ENCODE assay signal across 3 cellular contexts in genomic region chr20:44394520-44395182, GRCh38.
A peak's percentile ranks its signal among the peaks of the same experiment; 100 is the strongest.
TF ChIP-seq lines count a peak whose summit lies in the region.

No MANE protein-coding gene starts in this region.

TF ChIP-seq in A549, 52 proteins besides CTCF, POLR2A, EP300 and RAD21 (continued from another document):
- TF ChIP-seq FOSL2 (IDR thresholded peaks at IDR 0.05): no peak
- TF ChIP-seq FOSL2 (CRISPR knock-in tag; IDR thresholded peaks at IDR 0.05): peak; percentile 16; the same call in 1 of the 2 replicates
- TF ChIP-seq HDAC2 (IDR thresholded peaks at IDR 0.05): no peak
- TF ChIP-seq HOXB13 (CRISPR knock-in tag; IDR thresholded peaks at IDR 0.05; ENCODE audit: low read depth): no peak; the same call in 1 of the 2 replicates
- TF ChIP-seq, protein P1, sequence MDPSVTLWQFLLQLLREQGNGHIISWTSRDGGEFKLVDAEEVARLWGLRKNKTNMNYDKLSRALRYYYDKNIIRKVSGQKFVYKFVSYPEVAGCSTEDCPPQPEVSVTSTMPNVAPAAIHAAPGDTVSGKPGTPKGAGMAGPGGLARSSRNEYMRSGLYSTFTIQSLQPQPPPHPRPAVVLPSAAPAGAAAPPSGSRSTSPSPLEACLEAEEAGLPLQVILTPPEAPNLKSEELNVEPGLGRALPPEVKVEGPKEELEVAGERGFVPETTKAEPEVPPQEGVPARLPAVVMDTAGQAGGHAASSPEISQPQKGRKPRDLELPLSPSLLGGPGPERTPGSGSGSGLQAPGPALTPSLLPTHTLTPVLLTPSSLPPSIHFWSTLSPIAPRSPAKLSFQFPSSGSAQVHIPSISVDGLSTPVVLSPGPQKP (IDR thresholded peaks at IDR 0.05; ENCODE audit: low read depth, low read length): no peak
- TF ChIP-seq MYC (IDR thresholded peaks at IDR 0.05; ENCODE audit: borderline replicate concordance, low read length): no peak
- no peak for TF ChIP-seq CBX2 (IDR thresholded peaks at IDR 0.05; ENCODE audit: borderline replicate concordance, low read depth)
- no peak for TF ChIP-seq RCOR1 (IDR thresholded peaks at IDR 0.05; ENCODE audit: low read depth, low read length)
- TF ChIP-seq E2F6 (IDR thresholded peaks at IDR 0.05; ENCODE audit: borderline replicate concordance, low read depth): no peak
TF ChIP-seq in A549: peak in this region for 7.

TF ChIP-seq in K562, 482 proteins besides CTCF, POLR2A, EP300 and RAD21 (continued from another document and continues in another):
- TF ChIP-seq ZNF134 (CRISPR knock-in tag; conservative IDR thresholded peaks at IDR 0.05) (peak; percentile 50; the same call in 1 of the 2 replicates), XRCC3 (IDR thresholded peaks at IDR 0.05) (no peak), MEIS2 (IDR thresholded peaks at IDR 0.05; ENCODE audit: partially characterized antibody) (peak; percentile 18), CTBP1 (IDR thresholded peaks at IDR 0.05; ENCODE audit: borderline replicate concordance) (peak; percentile 49; the same call in 1 of the 2 replicates), NR2C1 (IDR thresholded peaks at IDR 0.05) (no peak), NR2C1 (tag; IDR thresholded peaks at IDR 0.05) (no peak), ZNF644 (tag; IDR thresholded peaks at IDR 0.05; ENCODE audit: low read depth) (no peak), SMAD4 (CRISPR knock-in tag; conservative IDR thresholded peaks at IDR 0.05) (0 out of 2 replicates have a peak, but pooled peaks have one; percentile 35), ZNF589 (CRISPR knock-in tag; IDR thresholded peaks at IDR 0.05; ENCODE audit: low read depth) (peak; percentile 55; the same call in 1 of the 2 replicates), RBM25 (IDR thresholded peaks at IDR 0.05; ENCODE audit: low read depth, low read length, severe bottlenecking) (no peak), CCAR2 (IDR thresholded peaks at IDR 0.05; ENCODE audit: low read depth, low read length) (no peak), MTA3 (IDR thresholded peaks at IDR 0.05; ENCODE audit: borderline replicate concordance) (no peak), TGIF2 (CRISPR knock-in tag; IDR thresholded peaks at IDR 0.05) (no peak), FOXJ3 (CRISPR knock-in tag; IDR thresholded peaks at IDR 0.05) (no peak), TEAD1 (CRISPR knock-in tag; IDR thresholded peaks at IDR 0.05) (peak in 1 of 2 experiments; percentile 67; a peak in 1 of 4 replicates), GATA2 (CRISPR knock-in tag; IDR thresholded peaks at IDR 0.05) (peak; percentile 56; the same call in 1 of the 2 replicates), TAF9B (IDR thresholded peaks at IDR 0.05; ENCODE audit: partially characterized antibody) (no peak), GTF2E2 (tag; IDR thresholded peaks at IDR 0.05) (no peak), KAT2B (IDR thresholded peaks at IDR 0.05; ENCODE audit: low read depth, low read length) (no peak), DLX4 (CRISPR knock-in tag; IDR thresholded peaks at IDR 0.05) (no peak)
- TF ChIP-seq, protein P2, sequence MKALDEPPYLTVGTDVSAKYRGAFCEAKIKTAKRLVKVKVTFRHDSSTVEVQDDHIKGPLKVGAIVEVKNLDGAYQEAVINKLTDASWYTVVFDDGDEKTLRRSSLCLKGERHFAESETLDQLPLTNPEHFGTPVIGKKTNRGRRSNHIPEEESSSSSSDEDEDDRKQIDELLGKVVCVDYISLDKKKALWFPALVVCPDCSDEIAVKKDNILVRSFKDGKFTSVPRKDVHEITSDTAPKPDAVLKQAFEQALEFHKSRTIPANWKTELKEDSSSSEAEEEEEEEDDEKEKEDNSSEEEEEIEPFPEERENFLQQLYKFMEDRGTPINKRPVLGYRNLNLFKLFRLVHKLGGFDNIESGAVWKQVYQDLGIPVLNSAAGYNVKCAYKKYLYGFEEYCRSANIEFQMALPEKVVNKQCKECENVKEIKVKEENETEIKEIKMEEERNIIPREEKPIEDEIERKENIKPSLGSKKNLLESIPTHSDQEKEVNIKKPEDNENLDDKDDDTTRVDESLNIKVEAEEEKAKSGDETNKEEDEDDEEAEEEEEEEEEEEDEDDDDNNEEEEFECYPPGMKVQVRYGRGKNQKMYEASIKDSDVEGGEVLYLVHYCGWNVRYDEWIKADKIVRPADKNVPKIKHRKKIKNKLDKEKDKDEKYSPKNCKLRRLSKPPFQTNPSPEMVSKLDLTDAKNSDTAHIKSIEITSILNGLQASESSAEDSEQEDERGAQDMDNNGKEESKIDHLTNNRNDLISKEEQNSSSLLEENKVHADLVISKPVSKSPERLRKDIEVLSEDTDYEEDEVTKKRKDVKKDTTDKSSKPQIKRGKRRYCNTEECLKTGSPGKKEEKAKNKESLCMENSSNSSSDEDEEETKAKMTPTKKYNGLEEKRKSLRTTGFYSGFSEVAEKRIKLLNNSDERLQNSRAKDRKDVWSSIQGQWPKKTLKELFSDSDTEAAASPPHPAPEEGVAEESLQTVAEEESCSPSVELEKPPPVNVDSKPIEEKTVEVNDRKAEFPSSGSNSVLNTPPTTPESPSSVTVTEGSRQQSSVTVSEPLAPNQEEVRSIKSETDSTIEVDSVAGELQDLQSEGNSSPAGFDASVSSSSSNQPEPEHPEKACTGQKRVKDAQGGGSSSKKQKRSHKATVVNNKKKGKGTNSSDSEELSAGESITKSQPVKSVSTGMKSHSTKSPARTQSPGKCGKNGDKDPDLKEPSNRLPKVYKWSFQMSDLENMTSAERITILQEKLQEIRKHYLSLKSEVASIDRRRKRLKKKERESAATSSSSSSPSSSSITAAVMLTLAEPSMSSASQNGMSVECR (CRISPR knock-in tag; IDR thresholded peaks at IDR 0.05): no peak

TF ChIP-seq in HepG2, 621 proteins besides CTCF, POLR2A, EP300 and RAD21 (continued from another document and continues in another):
- TF ChIP-seq, protein P3, sequence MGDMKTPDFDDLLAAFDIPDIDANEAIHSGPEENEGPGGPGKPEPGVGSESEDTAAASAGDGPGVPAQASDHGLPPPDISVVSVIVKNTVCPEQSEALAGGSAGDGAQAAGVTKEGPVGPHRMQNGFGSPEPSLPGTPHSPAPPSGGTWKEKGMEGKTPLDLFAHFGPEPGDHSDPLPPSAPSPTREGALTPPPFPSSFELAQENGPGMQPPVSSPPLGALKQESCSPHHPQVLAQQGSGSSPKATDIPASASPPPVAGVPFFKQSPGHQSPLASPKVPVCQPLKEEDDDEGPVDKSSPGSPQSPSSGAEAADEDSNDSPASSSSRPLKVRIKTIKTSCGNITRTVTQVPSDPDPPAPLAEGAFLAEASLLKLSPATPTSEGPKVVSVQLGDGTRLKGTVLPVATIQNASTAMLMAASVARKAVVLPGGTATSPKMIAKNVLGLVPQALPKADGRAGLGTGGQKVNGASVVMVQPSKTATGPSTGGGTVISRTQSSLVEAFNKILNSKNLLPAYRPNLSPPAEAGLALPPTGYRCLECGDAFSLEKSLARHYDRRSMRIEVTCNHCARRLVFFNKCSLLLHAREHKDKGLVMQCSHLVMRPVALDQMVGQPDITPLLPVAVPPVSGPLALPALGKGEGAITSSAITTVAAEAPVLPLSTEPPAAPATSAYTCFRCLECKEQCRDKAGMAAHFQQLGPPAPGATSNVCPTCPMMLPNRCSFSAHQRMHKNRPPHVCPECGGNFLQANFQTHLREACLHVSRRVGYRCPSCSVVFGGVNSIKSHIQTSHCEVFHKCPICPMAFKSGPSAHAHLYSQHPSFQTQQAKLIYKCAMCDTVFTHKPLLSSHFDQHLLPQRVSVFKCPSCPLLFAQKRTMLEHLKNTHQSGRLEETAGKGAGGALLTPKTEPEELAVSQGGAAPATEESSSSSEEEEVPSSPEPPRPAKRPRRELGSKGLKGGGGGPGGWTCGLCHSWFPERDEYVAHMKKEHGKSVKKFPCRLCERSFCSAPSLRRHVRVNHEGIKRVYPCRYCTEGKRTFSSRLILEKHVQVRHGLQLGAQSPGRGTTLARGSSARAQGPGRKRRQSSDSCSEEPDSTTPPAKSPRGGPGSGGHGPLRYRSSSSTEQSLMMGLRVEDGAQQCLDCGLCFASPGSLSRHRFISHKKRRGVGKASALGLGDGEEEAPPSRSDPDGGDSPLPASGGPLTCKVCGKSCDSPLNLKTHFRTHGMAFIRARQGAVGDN (CRISPR knock-in tag; IDR thresholded peaks at IDR 0.05): peak; percentile 96
- TF ChIP-seq NFKB2 (CRISPR knock-in tag; IDR thresholded peaks at IDR 0.05; ENCODE audit: borderline replicate concordance) (peak; percentile 82; the same call in 1 of the 2 replicates), ZNF530 (CRISPR knock-in tag; IDR thresholded peaks at IDR 0.05; ENCODE audit: low read depth) (peak; percentile 65; the same call in 1 of the 2 replicates), XRCC5 (optimal IDR thresholded peaks at IDR 0.05; ENCODE audit: low read length) (peak; percentile 98), NFYB (CRISPR knock-in tag; IDR thresholded peaks at IDR 0.05) (peak; percentile 51), HOXD1 (CRISPR knock-in tag; IDR thresholded peaks at IDR 0.05) (peak; percentile 99), CHD2 (IDR thresholded peaks at IDR 0.05; ENCODE audit: low read depth, low read length) (no peak), CBX2 (IDR thresholded peaks at IDR 0.05; ENCODE audit: low read depth, low read length) (no peak), CBX2 (CRISPR knock-in tag; IDR thresholded peaks at IDR 0.05; ENCODE audit: low read depth) (no peak; the same call in 1 of the 2 replicates), ZNF543 (CRISPR knock-in tag; IDR thresholded peaks at IDR 0.05) (peak; percentile 93), FOXP4 (CRISPR knock-in tag; IDR thresholded peaks at IDR 0.05) (peak; percentile 99), SMARCC2 (IDR thresholded peaks at IDR 0.05) (no peak), NKX3-1 (CRISPR knock-in tag; IDR thresholded peaks at IDR 0.05) (peak; percentile 99), CREM (IDR thresholded peaks at IDR 0.05) (peak; percentile 98), CREM (CRISPR knock-in tag; IDR thresholded peaks at IDR 0.05) (no peak), ZNF83 (CRISPR knock-in tag; IDR thresholded peaks at IDR 0.05; ENCODE audit: borderline replicate concordance) (peak; percentile 56; the same call in 1 of the 2 replicates), ZNF549 (CRISPR knock-in tag; IDR thresholded peaks at IDR 0.05) (peak; percentile 82; the same call in 1 of the 2 replicates), RBM22 (optimal IDR thresholded peaks at IDR 0.05; ENCODE audit: low read length) (peak; percentile 81), ZNF776 (CRISPR knock-in tag; IDR thresholded peaks at IDR 0.05) (no peak; the same call in 1 of the 2 replicates), ZNF589 (CRISPR knock-in tag; conservative IDR thresholded peaks at IDR 0.05) (peak; percentile 54), PPARG (CRISPR knock-in tag; conservative IDR thresholded peaks at IDR 0.05) (peak; percentile 96), ZNF292 (CRISPR knock-in tag; IDR thresholded peaks at IDR 0.05; ENCODE audit: borderline replicate concordance, low read depth) (peak; percentile 99; the same call in 1 of the 2 replicates), ZNF556 (CRISPR knock-in tag; IDR thresholded peaks at IDR 0.05; ENCODE audit: borderline replicate concordance) (peak; percentile 98), HOXA5 (CRISPR knock-in tag; IDR thresholded peaks at IDR 0.05) (peak; percentile 97), PCBP2 (optimal IDR thresholded peaks at IDR 0.05; ENCODE audit: low read depth, low read length, poor library complexity, severe bottlenecking) (peak; percentile 55), PCBP1 (IDR thresholded peaks at IDR 0.05; ENCODE audit: borderline replicate concordance, low read depth, low read length) (no peak), ZNF331 (CRISPR knock-in tag; IDR thresholded peaks at IDR 0.05) (peak; percentile 98), TSC22D2 (CRISPR knock-in tag; IDR thresholded peaks at IDR 0.05; ENCODE audit: borderline replicate concordance) (peak; percentile 81; the same call in 1 of the 2 replicates)
- TF ChIP-seq, protein P4, sequence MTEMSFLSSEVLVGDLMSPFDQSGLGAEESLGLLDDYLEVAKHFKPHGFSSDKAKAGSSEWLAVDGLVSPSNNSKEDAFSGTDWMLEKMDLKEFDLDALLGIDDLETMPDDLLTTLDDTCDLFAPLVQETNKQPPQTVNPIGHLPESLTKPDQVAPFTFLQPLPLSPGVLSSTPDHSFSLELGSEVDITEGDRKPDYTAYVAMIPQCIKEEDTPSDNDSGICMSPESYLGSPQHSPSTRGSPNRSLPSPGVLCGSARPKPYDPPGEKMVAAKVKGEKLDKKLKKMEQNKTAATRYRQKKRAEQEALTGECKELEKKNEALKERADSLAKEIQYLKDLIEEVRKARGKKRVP (CRISPR knock-in tag; IDR thresholded peaks at IDR 0.05): peak in 1 of 2 experiments; percentile 93; a peak in 2 of 4 replicates
- TF ChIP-seq, protein P5, sequence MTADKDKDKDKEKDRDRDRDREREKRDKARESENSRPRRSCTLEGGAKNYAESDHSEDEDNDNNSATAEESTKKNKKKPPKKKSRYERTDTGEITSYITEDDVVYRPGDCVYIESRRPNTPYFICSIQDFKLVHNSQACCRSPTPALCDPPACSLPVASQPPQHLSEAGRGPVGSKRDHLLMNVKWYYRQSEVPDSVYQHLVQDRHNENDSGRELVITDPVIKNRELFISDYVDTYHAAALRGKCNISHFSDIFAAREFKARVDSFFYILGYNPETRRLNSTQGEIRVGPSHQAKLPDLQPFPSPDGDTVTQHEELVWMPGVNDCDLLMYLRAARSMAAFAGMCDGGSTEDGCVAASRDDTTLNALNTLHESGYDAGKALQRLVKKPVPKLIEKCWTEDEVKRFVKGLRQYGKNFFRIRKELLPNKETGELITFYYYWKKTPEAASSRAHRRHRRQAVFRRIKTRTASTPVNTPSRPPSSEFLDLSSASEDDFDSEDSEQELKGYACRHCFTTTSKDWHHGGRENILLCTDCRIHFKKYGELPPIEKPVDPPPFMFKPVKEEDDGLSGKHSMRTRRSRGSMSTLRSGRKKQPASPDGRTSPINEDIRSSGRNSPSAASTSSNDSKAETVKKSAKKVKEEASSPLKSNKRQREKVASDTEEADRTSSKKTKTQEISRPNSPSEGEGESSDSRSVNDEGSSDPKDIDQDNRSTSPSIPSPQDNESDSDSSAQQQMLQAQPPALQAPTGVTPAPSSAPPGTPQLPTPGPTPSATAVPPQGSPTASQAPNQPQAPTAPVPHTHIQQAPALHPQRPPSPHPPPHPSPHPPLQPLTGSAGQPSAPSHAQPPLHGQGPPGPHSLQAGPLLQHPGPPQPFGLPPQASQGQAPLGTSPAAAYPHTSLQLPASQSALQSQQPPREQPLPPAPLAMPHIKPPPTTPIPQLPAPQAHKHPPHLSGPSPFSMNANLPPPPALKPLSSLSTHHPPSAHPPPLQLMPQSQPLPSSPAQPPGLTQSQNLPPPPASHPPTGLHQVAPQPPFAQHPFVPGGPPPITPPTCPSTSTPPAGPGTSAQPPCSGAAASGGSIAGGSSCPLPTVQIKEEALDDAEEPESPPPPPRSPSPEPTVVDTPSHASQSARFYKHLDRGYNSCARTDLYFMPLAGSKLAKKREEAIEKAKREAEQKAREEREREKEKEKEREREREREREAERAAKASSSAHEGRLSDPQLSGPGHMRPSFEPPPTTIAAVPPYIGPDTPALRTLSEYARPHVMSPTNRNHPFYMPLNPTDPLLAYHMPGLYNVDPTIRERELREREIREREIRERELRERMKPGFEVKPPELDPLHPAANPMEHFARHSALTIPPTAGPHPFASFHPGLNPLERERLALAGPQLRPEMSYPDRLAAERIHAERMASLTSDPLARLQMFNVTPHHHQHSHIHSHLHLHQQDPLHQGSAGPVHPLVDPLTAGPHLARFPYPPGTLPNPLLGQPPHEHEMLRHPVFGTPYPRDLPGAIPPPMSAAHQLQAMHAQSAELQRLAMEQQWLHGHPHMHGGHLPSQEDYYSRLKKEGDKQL (CRISPR knock-in tag; IDR thresholded peaks at IDR 0.05; ENCODE audit: low read depth): peak; percentile 100
